In the genomic region with DNA sequence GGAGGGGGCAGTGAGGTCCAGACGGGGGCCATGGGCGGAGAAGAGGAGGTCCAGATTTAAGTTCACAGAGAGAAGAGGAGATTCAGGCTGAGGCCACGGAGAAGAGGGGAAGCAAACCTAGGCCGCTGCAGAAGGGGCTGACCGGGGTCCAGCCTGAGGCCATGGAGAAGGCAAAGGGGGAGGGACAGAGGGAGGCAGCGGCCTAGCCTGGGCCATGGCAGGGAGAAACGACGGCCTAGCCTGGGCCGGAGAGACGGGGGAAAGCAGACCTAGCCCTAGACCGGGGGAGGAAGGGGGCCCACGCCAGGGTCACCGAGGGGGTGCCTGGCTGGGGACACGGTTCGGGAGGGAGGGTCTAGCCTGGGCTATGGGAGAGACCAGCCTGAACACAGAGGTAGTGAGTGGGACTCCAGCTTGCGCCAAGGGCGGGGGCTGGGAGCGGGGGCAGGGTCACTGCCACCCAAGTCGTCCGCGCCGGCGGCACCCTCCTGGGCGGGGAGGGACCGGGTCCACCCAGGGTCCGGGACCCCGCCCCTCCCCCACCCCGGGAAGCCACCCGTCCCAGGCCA, we compare ENCODE assay signal across 8 cellular contexts. TPM values are rescaled to one million over a fixed set of nuclear protein-coding genes. Genes with fewer than 3 reads are reported as not detected.
A peak's percentile ranks its signal among the peaks of the same experiment; 100 is the strongest.
DNase-seq lines count a peak whose midpoint lies in the region; ATAC-seq, FAIRE-seq and TF ChIP-seq lines count a peak whose summit lies in the region.

No MANE protein-coding gene starts in this region.

- H3K79me2 ChIP-seq in neural cell (replicated peaks; ENCODE audit: insufficient read depth, low read length), result peaks cover 51% of the 10 kb centered on the region

- no peak for FAIRE-seq in A549 (lab: Jason Lieb, UNC)

- POLR2A ChIA-PET in A549 (lab: Yijun Ruan, JAX), result interaction anchor here (0.6 to 1.0 kb wide), 4 partner anchors 9 to 163 kb away, joined by 3 to 4 read pairs (median 3); no protein-coding TSS in a partner anchor

- no peak for TF ChIP-seq POLR2A in A549 (IDR thresholded peaks at IDR 0.05; ENCODE audit: low read length)

- ATAC-seq in A549 (peak; percentile 28 to 63; a peak in 5 of 6 replicates), GM18498 (IDR thresholded peaks at IDR 0.05; ENCODE audit: unreplicated experiment) (peak; percentile 21), HG03066 (IDR thresholded peaks at IDR 0.05; ENCODE audit: low read depth, unreplicated experiment) (peak; percentile 16)

- H3F3A ChIP-seq in neural cell (ENCODE audit: insufficient read depth, low read length, poor library complexity, severe bottlenecking), result no peaks in the 10 kb centered on the region

- TF ChIP-seq RAD21 in A549 (conservative IDR thresholded peaks at IDR 0.05 in 1 of 2, IDR thresholded peaks at IDR 0.05 in 1 of 2) (no peak), neural cell (conservative IDR thresholded peaks at IDR 0.05) (no peak)

- no peaks in the 10 kb centered on the region for H3K9me3 ChIP-seq in A549
- no peaks in the 10 kb centered on the region for H3K9me3 ChIP-seq in esophagus (ENCODE audit: control insufficient read depth in 2 of 2, insufficient read depth in 1 of 2, low read depth in 1 of 2, low read length in 1 of 2)
- H3K9me3 ChIP-seq in neural cell (ENCODE audit: low read length), result no peaks in the 10 kb centered on the region

- H2AFZ ChIP-seq in neural cell (ENCODE audit: low read depth, low read length), result peak overlapping the region; percentile 51

- H3K27me3 ChIP-seq in esophagus (ENCODE audit: control insufficient read depth in 1 of 2, insufficient read depth in 2 of 2, low read length in 2 of 2) (no peaks in the 10 kb centered on the region), neural cell (ENCODE audit: insufficient read depth, low read depth, low read length) (no peaks in the 10 kb centered on the region)

- H3K9ac ChIP-seq in neural cell (ENCODE audit: low read length), result peak overlapping the region; percentile 99

- no peak for TF ChIP-seq EP300 in A549 (IDR thresholded peaks at IDR 0.05)
- TF ChIP-seq EP300 in neural cell (conservative IDR thresholded peaks at IDR 0.05; ENCODE audit: poor library complexity, severe bottlenecking), result no peak

- no peak for TF ChIP-seq CTCF in A549 (IDR thresholded peaks at IDR 0.05)
- TF ChIP-seq CTCF in neural cell (IDR thresholded peaks at IDR 0.05; ENCODE audit: poor library complexity, severe bottlenecking), result no peak

- H3K36me3 ChIP-seq in esophagus (ENCODE audit: control insufficient read depth in 2 of 2, insufficient read depth in 2 of 2, low read length in 1 of 2) (peaks cover 0 to 5% of the 10 kb centered on the region in 2 donors), neural cell (ENCODE audit: insufficient read depth, low read length) (peaks cover 5% of the 10 kb centered on the region)

- peak overlapping the region; percentile 94 for H3K4me3 ChIP-seq in A549
- peak overlapping the region; percentile 79 to 84 for H3K4me3 ChIP-seq in esophagus (ENCODE audit: low read depth in 1 of 2, low read length in 2 of 2)
- peak overlapping the region; percentile 100 for H3K4me3 ChIP-seq in neural cell (ENCODE audit: low read length)

- 3% methylated on average over 9 of the region's 29 CpGs for WGBS in A549 (ENCODE audit: missing lambda C conversion rate)
- WGBS in esophagus, 2 donors, result 0% methylated on average over 11 to 29 of the region's 29 CpGs

- H3K4me1 ChIP-seq in A549, result peaks cover 34% of the 10 kb centered on the region
- peaks cover 15 to 25% of the 10 kb centered on the region in 2 donors for H3K4me1 ChIP-seq in esophagus (ENCODE audit: control insufficient read depth in 2 of 2, insufficient read depth in 2 of 2, low read length in 1 of 2)

- CTCF ChIA-PET in A549 (lab: Yijun Ruan, JAX), result interaction anchor here (2.2 kb wide), 1 partner anchor 169 kb away, joined by 7 read pairs; no protein-coding TSS in a partner anchor

- H3K4me2 ChIP-seq in A549 (peak overlapping the region; percentile 97), neural cell (ENCODE audit: low read length) (peak overlapping the region; percentile 97)

- H3K27ac ChIP-seq in A549, result peak overlapping the region; percentile 98 to 100
- peak overlapping the region; percentile 92 to 97 for H3K27ac ChIP-seq in esophagus (ENCODE audit: low read depth in 2 of 2, low read length in 1 of 2)
- peak overlapping the region; percentile 90 for H3K27ac ChIP-seq in neural cell (ENCODE audit: low read length)

- no peaks in the 10 kb centered on the region for H4K20me1 ChIP-seq in neural cell (ENCODE audit: insufficient read depth)

- DNase-seq in A549 (ENCODE audit: low read depth in 1 of 2, low spot score in 1 of 2) (peak; percentile 18 to 23), T1000 (lab: John Stamatoyannopoulos, UW) (peak; percentile 22), NCI-H2107 treated with DMSO at 0.1 percent for 48 hours (lab: John Stamatoyannopoulos, UW; ENCODE audit: unreplicated experiment) (no peak), NCI-H1105 treated with DMSO at 0.1 percent for 48 hours (lab: John Stamatoyannopoulos, UW) (no peak)

- no peaks in the 10 kb centered on the region for H3K9me2 ChIP-seq in neural cell (ENCODE audit: insufficient read depth, low read length)

TF ChIP-seq in A549, 52 proteins besides CTCF, POLR2A, EP300 and RAD21:
- TF ChIP-seq HOXA7 (CRISPR knock-in tag; IDR thresholded peaks at IDR 0.05) (no peak), CHD4 (IDR thresholded peaks at IDR 0.05; ENCODE audit: borderline replicate concordance) (no peak), PHF8 (IDR thresholded peaks at IDR 0.05; ENCODE audit: borderline replicate concordance, low read depth) (peak; percentile 67)

TF ChIP-seq in neural cell, 6 proteins besides CTCF, POLR2A, EP300 and RAD21:
- peak; percentile 7 for TF ChIP-seq SMC3 (conservative IDR thresholded peaks at IDR 0.05; ENCODE audit: poor library complexity)
- TF ChIP-seq, protein P1, sequence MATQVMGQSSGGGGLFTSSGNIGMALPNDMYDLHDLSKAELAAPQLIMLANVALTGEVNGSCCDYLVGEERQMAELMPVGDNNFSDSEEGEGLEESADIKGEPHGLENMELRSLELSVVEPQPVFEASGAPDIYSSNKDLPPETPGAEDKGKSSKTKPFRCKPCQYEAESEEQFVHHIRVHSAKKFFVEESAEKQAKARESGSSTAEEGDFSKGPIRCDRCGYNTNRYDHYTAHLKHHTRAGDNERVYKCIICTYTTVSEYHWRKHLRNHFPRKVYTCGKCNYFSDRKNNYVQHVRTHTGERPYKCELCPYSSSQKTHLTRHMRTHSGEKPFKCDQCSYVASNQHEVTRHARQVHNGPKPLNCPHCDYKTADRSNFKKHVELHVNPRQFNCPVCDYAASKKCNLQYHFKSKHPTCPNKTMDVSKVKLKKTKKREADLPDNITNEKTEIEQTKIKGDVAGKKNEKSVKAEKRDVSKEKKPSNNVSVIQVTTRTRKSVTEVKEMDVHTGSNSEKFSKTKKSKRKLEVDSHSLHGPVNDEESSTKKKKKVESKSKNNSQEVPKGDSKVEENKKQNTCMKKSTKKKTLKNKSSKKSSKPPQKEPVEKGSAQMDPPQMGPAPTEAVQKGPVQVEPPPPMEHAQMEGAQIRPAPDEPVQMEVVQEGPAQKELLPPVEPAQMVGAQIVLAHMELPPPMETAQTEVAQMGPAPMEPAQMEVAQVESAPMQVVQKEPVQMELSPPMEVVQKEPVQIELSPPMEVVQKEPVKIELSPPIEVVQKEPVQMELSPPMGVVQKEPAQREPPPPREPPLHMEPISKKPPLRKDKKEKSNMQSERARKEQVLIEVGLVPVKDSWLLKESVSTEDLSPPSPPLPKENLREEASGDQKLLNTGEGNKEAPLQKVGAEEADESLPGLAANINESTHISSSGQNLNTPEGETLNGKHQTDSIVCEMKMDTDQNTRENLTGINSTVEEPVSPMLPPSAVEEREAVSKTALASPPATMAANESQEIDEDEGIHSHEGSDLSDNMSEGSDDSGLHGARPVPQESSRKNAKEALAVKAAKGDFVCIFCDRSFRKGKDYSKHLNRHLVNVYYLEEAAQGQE (IDR thresholded peaks at IDR 0.05; ENCODE audit: borderline replicate concordance), result no peak

RNA-seq across cellular contexts. Expression of a gene that starts 0.5 kb away (rescaled TPM):
- polyA plus RNA-seq in A549 (2011; rRNA removed) (129 and 133 TPM in 2 replicates), A549 (2017; fragmentation: RNase III; extraction: RNeasy Plus Mini Kit Qiagen cat#74134 plus additional on column Dnase treatment) (281 to 306 TPM (median 296 TPM) in 3 replicates), esophagus (100 to 1,000 TPM; 221 to 272 TPM), neural cell (159 and 182 TPM in 2 replicates)
- 133 and 152 TPM in 2 replicates for polyA plus RNA-seq in A549 (2012; cell fraction: cytosol; rRNA removed)
- 68.8 and 88.9 TPM in 2 replicates for polyA plus RNA-seq in A549 (2012; cell fraction: nucleus; rRNA removed)
- polyA minus RNA-seq in A549 (2011; rRNA and poly(A)+ RNA removed), result 76.6 and 87.0 TPM in 2 replicates
- polyA minus RNA-seq in neural cell, result 131 and 141 TPM in 2 replicates

Comparison
In these comparisons a context has a peak if more than half of its experiments do, and no peak if none do; other contexts are left out.
1. DNase-seq: peak in A549 (2 of 2) and T1000 (single experiment); none in NCI-H2107 treated with DMSO at 0.1 percent for 48 hours (single experiment) and NCI-H1105 treated with DMSO at 0.1 percent for 48 hours (single experiment).
2. Peak in every context shown above with its lines, with median percentiles within 50 percentile points of each other: ATAC-seq, H3K27ac ChIP-seq and H3K4me3 ChIP-seq.